ENCODE assay signal across 7 cellular contexts in the genomic region with DNA sequence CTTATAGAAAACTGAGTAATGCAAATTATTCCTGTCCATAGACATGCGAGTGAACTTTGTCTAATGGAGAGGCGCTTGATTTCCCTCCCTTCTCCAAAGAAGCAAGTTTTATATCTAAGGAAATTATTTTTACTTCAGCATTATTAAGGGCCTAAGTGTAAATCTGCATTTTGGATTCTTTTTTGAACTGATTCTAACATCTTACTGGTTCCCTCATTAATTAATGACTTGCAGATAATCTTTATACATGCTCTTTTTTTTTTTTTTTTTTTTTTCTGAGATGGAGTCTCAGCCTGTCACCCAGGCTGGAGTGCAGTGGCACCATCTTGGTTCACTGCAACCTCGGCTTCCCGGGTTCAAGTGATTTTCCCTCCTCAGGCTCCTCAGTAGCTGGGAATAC.
"Had no signal": no experiment of that assay in that cellular context is flagged by ENCODE, and none has a peak within 500 bp of the region (broad histone marks: within the 10 kb centered on the region; RNA-seq: fewer than 3 reads in every experiment).

No MANE protein-coding gene starts in this region.

- FAIRE-seq: HepG2, HTR-8/SVneo, K562 had no signal

- H3K4me3 ChIP-seq: K562 had no signal

- H3K27ac ChIP-seq: HL-60, KMS-11 had no signal

- DNase-seq: KBM-7, KG1 had no signal
